13 cellular contexts compared by ENCODE assay signal in genomic region chr6:43250992-43251373, GRCh38. TPM values are rescaled to one million over a fixed set of nuclear protein-coding genes. Genes with fewer than 3 reads are reported as not detected.
DNase-seq lines count a peak whose midpoint lies in the region; TF ChIP-seq lines count a peak whose summit lies in the region.
"Had no signal": no experiment of that assay in that cellular context is flagged by ENCODE, and none has a peak within 500 bp of the region (broad histone marks: within the 10 kb centered on the region; RNA-seq: fewer than 3 reads in every experiment).

No MANE protein-coding gene starts in this region.

- no peak overlapping the region for H3K4me2 ChIP-seq in neuronal stem cell (ENCODE audit: insufficient read depth, low read length, poor library complexity, severe bottlenecking)

- WGBS in neuronal stem cell (ENCODE audit: extremely low coverage in 2 of 2, insufficient read length in 2 of 2, insufficient replicate concordance in 1 of 2), 2 donors, result no CpG with 5 or more reads among the region's 8 CpGs

- H3K4ac ChIP-seq in neuronal stem cell (ENCODE audit: low read length), result no peak overlapping the region

- no peak overlapping the region for H2BK5ac ChIP-seq in neuronal stem cell (ENCODE audit: low read length)

- no peak overlapping the region for H4K8ac ChIP-seq in neuronal stem cell (ENCODE audit: low read depth, low read length)

- no peak overlapping the region for H3K18ac ChIP-seq in neuronal stem cell (ENCODE audit: low read length)

- H3K79me1 ChIP-seq in neuronal stem cell (ENCODE audit: low read depth, low read length), result no peaks in the 10 kb centered on the region

- peak overlapping the region; percentile 47 for H2AFZ ChIP-seq in neuronal stem cell (ENCODE audit: low read length)

- H3K27me3 ChIP-seq in WERI-Rb-1 (ENCODE audit: insufficient read depth, low read depth, severe bottlenecking) (no peaks in the 10 kb centered on the region), neuronal stem cell (ENCODE audit: control insufficient read depth in 3 of 3, insufficient read depth in 3 of 3, low read depth in 1 of 3, low read length in 3 of 3) (no peaks in the 10 kb centered on the region)

- H3K9ac ChIP-seq in neuronal stem cell (ENCODE audit: low read depth, low read length, poor library complexity), result no peak overlapping the region

- no peak for TF ChIP-seq CTCF in WERI-Rb-1 (IDR thresholded peaks at IDR 0.05; ENCODE audit: low read depth, low read length)

- no peak overlapping the region for H3K14ac ChIP-seq in neuronal stem cell (ENCODE audit: low read length)

- H3K9me3 ChIP-seq in WERI-Rb-1 (ENCODE audit: severe bottlenecking), result no peaks in the 10 kb centered on the region
- no peaks in the 10 kb centered on the region for H3K9me3 ChIP-seq in neuronal stem cell (replicated peaks in 1 of 2; ENCODE audit: control insufficient read depth in 2 of 2, insufficient read depth in 1 of 2, low read depth in 1 of 2, low read length in 2 of 2)
- H3K9me3 ChIP-seq: SJSA1, thoracic aorta had no signal

- no peak overlapping the region for H2BK120ac ChIP-seq in neuronal stem cell (ENCODE audit: low read depth, low read length)

- no peak overlapping the region for H2BK15ac ChIP-seq in neuronal stem cell (ENCODE audit: low read length)

- H4K91ac ChIP-seq in neuronal stem cell (ENCODE audit: low read depth, low read length, poor library complexity), result no peak overlapping the region

- H3K36me3 ChIP-seq in WERI-Rb-1, result no peaks in the 10 kb centered on the region
- peaks cover 0 to 6% of the 10 kb centered on the region in 2 donors for H3K36me3 ChIP-seq in neuronal stem cell (replicated peaks in 1 of 2; ENCODE audit: control insufficient read depth in 2 of 2, insufficient read depth in 2 of 2, low read length in 2 of 2)
- H3K36me3 ChIP-seq: SJSA1, thoracic aorta had no signal

- H3K4me3 ChIP-seq in WERI-Rb-1 (ENCODE audit: low read depth, low read length) (no peak overlapping the region), neuronal stem cell (ENCODE audit: low read length in 2 of 2) (no peak overlapping the region)
- H3K4me3 ChIP-seq: SJSA1, thoracic aorta had no signal

- no peak overlapping the region; the same call in 1 of the 2 replicates for H3K27ac ChIP-seq in WERI-Rb-1
- no peak overlapping the region for H3K27ac ChIP-seq in neuronal stem cell (replicated peaks; ENCODE audit: low read length)
- H3K27ac ChIP-seq: SJSA1, thoracic aorta had no signal

- no peak overlapping the region for H3K23ac ChIP-seq in neuronal stem cell (ENCODE audit: low read depth, low read length, poor library complexity)

- H3K4me1 ChIP-seq in neuronal stem cell (ENCODE audit: control insufficient read depth in 2 of 2, insufficient read depth in 1 of 2, low read depth in 1 of 2, low read length in 2 of 2), result peaks cover 10 to 19% of the 10 kb centered on the region in 2 donors

- H2AK5ac ChIP-seq in neuronal stem cell (ENCODE audit: low read depth, low read length), result no peak overlapping the region

- H2BK12ac ChIP-seq in neuronal stem cell (ENCODE audit: low read length), result no peak overlapping the region

- peak; percentile 24 for DNase-seq in EH (ENCODE audit: low read depth)
- DNase-seq in HT-29 (ENCODE audit: low spot score), result peak; percentile 37
- DNase-seq in WERI-Rb-1, result peak; percentile 88
- DNase-seq in neuronal stem cell (ENCODE audit: low spot score), result no peak
- no peak for DNase-seq in DMS79 (lab: John Stamatoyannopoulos, UW)
- DNase-seq in GDM1 (lab: John Stamatoyannopoulos, UW), result no peak
- DNase-seq in activated CD4-positive, CD25-positive, alpha-beta regulatory T cell treated with anti-CD3 and anti-CD28 coated beads, Interleukin-2, amount 50 U/mL, for 72 hours, result no peak
- DNase-seq: central memory CD4-positive, alpha-beta T cell had no signal

RNA-seq across cellular contexts. Expression of gene TTBK1, which starts 7.7 kb away (rescaled TPM):
- total RNA-seq in HT-29 (2014; rRNA removed; shearing (Covaris generic)), result 0.73 and 0.79 TPM in 2 replicates
- 1.5 TPM for polyA plus RNA-seq in neuronal stem cell (2013, experiment 1 of 2)
- 1.5 TPM for polyA plus RNA-seq in neuronal stem cell (2013, experiment 2 of 2)
- total RNA-seq: SJSA1, thoracic aorta had no signal

RNA-seq across cellular contexts. Expression of gene DNPH1, which starts 21.7 kb away (rescaled TPM):
- total RNA-seq in HT-29 (2014; rRNA removed; shearing (Covaris generic)), result 125 and 130 TPM in 2 replicates
- 110 TPM for polyA plus RNA-seq in neuronal stem cell (2013, experiment 1 of 2)
- polyA plus RNA-seq in neuronal stem cell (2013, experiment 2 of 2), result 110 TPM

RNA-seq across cellular contexts. Expression of gene SLC22A7, which starts 47.1 kb away (rescaled TPM):
- total RNA-seq in HT-29 (2014; rRNA removed; shearing (Covaris generic)), result not detected in 2 replicates
- 0.01 TPM for polyA plus RNA-seq in neuronal stem cell (2013, experiment 1 of 2)
- not detected for polyA plus RNA-seq in neuronal stem cell (2013, experiment 2 of 2)
- total RNA-seq: activated T-helper 2 cell treated with anti-CD3 and anti-CD28 coated beads, Interferon-gamma antibody, Interleukin-2, Interleukin-4, amounts not matched to agents 10 μg/mL and 5 μg/mL and 100 μg/mL, durations not matched to agents 14 hours and 24 hours and 36 hours; mesothelial cell of epicardium; SJSA1; thoracic aorta had no signal
- polyA plus RNA-seq: esophagus had no signal

RNA-seq across cellular contexts. Expression of gene CRIP3, which starts 57.6 kb away (rescaled TPM):
- total RNA-seq in HT-29 (2014; rRNA removed; shearing (Covaris generic)), result not detected in 2 replicates
- 25.5 TPM for polyA plus RNA-seq in neuronal stem cell (2013, experiment 1 of 2)
- 24.5 TPM for polyA plus RNA-seq in neuronal stem cell (2013, experiment 2 of 2)
- total RNA-seq: SJSA1, thoracic aorta had no signal

Comparison
In these comparisons a context has a peak if more than half of its experiments do, and no peak if none do; other contexts are left out.
1. DNase-seq: peak in EH (single experiment), HT-29 (single experiment) and WERI-Rb-1 (single experiment); none in neuronal stem cell (single experiment), DMS79 (single experiment), GDM1 (single experiment) and activated CD4-positive, CD25-positive, alpha-beta regulatory T cell treated with anti-CD3 and anti-CD28 coated beads, Interleukin-2, amount 50 U/mL, for 72 hours (single experiment).